Comparison of ENCODE assay signal across 35 cellular contexts in the genomic region with DNA sequence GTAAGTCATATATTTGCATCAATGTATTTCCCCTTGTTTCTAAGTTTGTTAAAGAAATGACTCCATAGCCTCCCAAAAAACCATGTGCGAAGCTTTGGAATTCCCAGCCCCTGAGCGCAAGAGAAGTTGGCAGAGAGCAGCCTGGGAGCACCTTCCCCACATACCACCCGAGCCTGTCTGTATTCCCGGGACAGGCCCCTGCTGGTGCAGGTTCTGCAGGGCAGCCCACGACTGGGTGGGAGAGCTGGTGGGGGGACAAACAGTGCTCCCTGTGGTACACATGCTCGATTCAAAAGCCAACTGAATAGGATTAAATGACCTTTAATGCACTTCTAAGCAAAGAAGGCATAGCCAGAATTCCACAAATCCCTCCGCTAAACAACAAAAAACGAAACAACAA.
"Had no signal": no experiment of that assay in that cellular context is flagged by ENCODE, and none has a peak within 500 bp of the region (broad histone marks: within the 10 kb centered on the region; RNA-seq: fewer than 3 reads in every experiment).

No MANE protein-coding gene starts in this region.

- H3K4me1 Mint-ChIP-seq: activated CD4-positive, alpha-beta T cell treated with anti-CD3 and anti-CD28 coated beads for 36 hours; activated CD4-positive, alpha-beta T cell treated with anti-CD3 and anti-CD28 coated beads, Interleukin-2, amount 10 ng/mL, durations not matched to agents 24 days and 14 days; activated CD8-positive, alpha-beta memory T cell treated with anti-CD3 and anti-CD28 coated beads, Interleukin-2, amount 10 ng/mL, durations not matched to agents 7 days and 5 days; activated naive CD4-positive, alpha-beta T cell treated with anti-CD3 and anti-CD28 coated beads, Interleukin-2, amount 50 U/mL, for 24 hours; central memory CD8-positive, alpha-beta T cell had no signal

- H3K9me3 ChIP-seq: adrenal gland, ascending aorta, breast epithelium, gastrocnemius medialis had no signal

- H3K4me3 ChIP-seq: adrenal gland, ascending aorta, breast epithelium, cardiac muscle cell, coronary artery, dorsolateral prefrontal cortex, esophagus muscularis mucosa, gastrocnemius medialis had no signal

- ATAC-seq: activated CD4-positive, alpha-beta T cell treated with anti-CD3 and anti-CD28 coated beads for 36 hours; activated CD8-positive, alpha-beta memory T cell treated with anti-CD3 and anti-CD28 coated beads, Interleukin-2, amount 10 ng/mL, durations not matched to agents 7 days and 5 days; activated CD8-positive, alpha-beta T cell treated with anti-CD3 and anti-CD28 coated beads, Interleukin-2, amount 10 ng/mL, durations not matched to agents 7 days and 5 days; activated naive CD8-positive, alpha-beta T cell treated with anti-CD3 and anti-CD28 coated beads, Interleukin-2, amount 50 U/mL, for 24 hours; foreskin keratinocyte; gastrocnemius medialis had no signal

- H3K27me3 ChIP-seq: adrenal gland, ascending aorta, breast epithelium, cardiac muscle cell, dorsolateral prefrontal cortex, foreskin keratinocyte, gastrocnemius medialis had no signal

- H3K4me3 Mint-ChIP-seq: activated CD4-positive, alpha-beta memory T cell treated with anti-CD3 and anti-CD28 coated beads for 36 hours; activated CD4-positive, alpha-beta T cell treated with anti-CD3 and anti-CD28 coated beads for 36 hours; activated CD4-positive, alpha-beta T cell treated with anti-CD3 and anti-CD28 coated beads, Interleukin-2, amount 10 ng/mL, durations not matched to agents 24 days and 14 days; activated CD8-positive, alpha-beta memory T cell treated with anti-CD3 and anti-CD28 coated beads, Interleukin-2, amount 10 ng/mL, durations not matched to agents 7 days and 5 days; activated CD8-positive, alpha-beta T cell treated with anti-CD3 and anti-CD28 coated beads, Interleukin-2, amount 10 ng/mL, durations not matched to agents 7 days and 5 days; activated naive CD4-positive, alpha-beta T cell treated with anti-CD3 and anti-CD28 coated beads for 36 hours; activated naive CD4-positive, alpha-beta T cell treated with anti-CD3 and anti-CD28 coated beads, Interleukin-2, amount 50 U/mL, for 24 hours; activated naive CD8-positive, alpha-beta T cell treated with anti-CD3 and anti-CD28 coated beads for 36 hours; activated naive CD8-positive, alpha-beta T cell treated with anti-CD3 and anti-CD28 coated beads, Interleukin-2, amount 50 U/mL, for 24 hours; activated T-helper 1 cell treated with anti-CD3 and anti-CD28 coated beads, Interleukin-12 subunit alpha, Interleukin-12 subunit beta, Interleukin-2, Interleukin-4 antibody, amounts not matched to agents 30 ng/mL and 10 ng/mL and 1 ng/mL, durations not matched to agents 14 hours and 24 hours and 36 hours; brain; central memory CD8-positive, alpha-beta T cell; dendritic cell treated with granulocyte-macrophage colony-stimulating factor and Interleukin-4, amounts not matched to agents 40 ng/mL and 50 ng/mL, for 4 days; endodermal cell had no signal

- H3K27ac ChIP-seq: adrenal gland, ascending aorta, breast epithelium, cardiac muscle cell, coronary artery, esophagus muscularis mucosa, foreskin keratinocyte, gastrocnemius medialis had no signal

- H3K4me1 ChIP-seq: ascending aorta, breast epithelium had no signal

- H3K36me3 Mint-ChIP-seq: activated CD4-positive, alpha-beta memory T cell treated with anti-CD3 and anti-CD28 coated beads for 36 hours; activated CD8-positive, alpha-beta memory T cell treated with anti-CD3 and anti-CD28 coated beads, Interleukin-2, amount 10 ng/mL, durations not matched to agents 7 days and 5 days; activated naive CD4-positive, alpha-beta T cell treated with anti-CD3 and anti-CD28 coated beads, Interleukin-2, amount 50 U/mL, for 24 hours; activated naive CD8-positive, alpha-beta T cell treated with anti-CD3 and anti-CD28 coated beads for 36 hours had no signal

- H3K9me3 Mint-ChIP-seq: activated CD4-positive, alpha-beta T cell treated with anti-CD3 and anti-CD28 coated beads, Interleukin-2, amount 10 ng/mL, durations not matched to agents 24 days and 14 days; activated naive CD4-positive, alpha-beta T cell treated with anti-CD3 and anti-CD28 coated beads, Interleukin-2, amount 50 U/mL, for 24 hours; activated T-helper 1 cell treated with anti-CD3 and anti-CD28 coated beads, Interleukin-12 subunit alpha, Interleukin-12 subunit beta, Interleukin-2, Interleukin-4 antibody, amounts not matched to agents 30 ng/mL and 10 ng/mL and 1 ng/mL, durations not matched to agents 14 hours and 24 hours and 36 hours; activated T-helper 2 cell treated with anti-CD3 and anti-CD28 coated beads, Interferon-gamma antibody, Interleukin-2, Interleukin-4, amounts not matched to agents 10 μg/mL and 5 μg/mL and 100 μg/mL, durations not matched to agents 14 hours and 24 hours and 36 hours; central memory CD8-positive, alpha-beta T cell; dendritic cell treated with granulocyte-macrophage colony-stimulating factor and Interleukin-4, amounts not matched to agents 40 ng/mL and 50 ng/mL, for 4 days had no signal

- H3K27ac Mint-ChIP-seq: activated CD4-positive, alpha-beta memory T cell treated with anti-CD3 and anti-CD28 coated beads for 36 hours; activated CD4-positive, alpha-beta T cell treated with anti-CD3 and anti-CD28 coated beads for 36 hours; activated CD4-positive, alpha-beta T cell treated with anti-CD3 and anti-CD28 coated beads, Interleukin-2, amount 10 ng/mL, durations not matched to agents 24 days and 14 days; activated CD8-positive, alpha-beta memory T cell treated with anti-CD3 and anti-CD28 coated beads, Interleukin-2, amount 10 ng/mL, durations not matched to agents 7 days and 5 days; activated CD8-positive, alpha-beta T cell treated with anti-CD3 and anti-CD28 coated beads, Interleukin-2, amount 10 ng/mL, durations not matched to agents 7 days and 5 days; activated naive CD4-positive, alpha-beta T cell treated with anti-CD3 and anti-CD28 coated beads for 36 hours; activated naive CD4-positive, alpha-beta T cell treated with anti-CD3 and anti-CD28 coated beads, Interleukin-2, amount 50 U/mL, for 24 hours; activated naive CD8-positive, alpha-beta T cell treated with anti-CD3 and anti-CD28 coated beads for 36 hours; activated naive CD8-positive, alpha-beta T cell treated with anti-CD3 and anti-CD28 coated beads, Interleukin-2, amount 50 U/mL, for 24 hours; activated T-helper 1 cell treated with anti-CD3 and anti-CD28 coated beads, Interleukin-12 subunit alpha, Interleukin-12 subunit beta, Interleukin-2, Interleukin-4 antibody, amounts not matched to agents 30 ng/mL and 10 ng/mL and 1 ng/mL, durations not matched to agents 14 hours and 24 hours and 36 hours; activated T-helper 2 cell treated with anti-CD3 and anti-CD28 coated beads, Interferon-gamma antibody, Interleukin-2, Interleukin-4, amounts not matched to agents 10 μg/mL and 5 μg/mL and 100 μg/mL, durations not matched to agents 14 hours and 24 hours and 36 hours; brain; dendritic cell treated with granulocyte-macrophage colony-stimulating factor and Interleukin-4, amounts not matched to agents 40 ng/mL and 50 ng/mL, for 4 days; endodermal cell had no signal

- H3K27me3 Mint-ChIP-seq: activated naive CD8-positive, alpha-beta T cell treated with anti-CD3 and anti-CD28 coated beads for 36 hours had no signal

- DNase-seq: activated CD4-positive, alpha-beta memory T cell treated with anti-CD3 and anti-CD28 coated beads for 36 hours; activated CD4-positive, alpha-beta T cell treated with anti-CD3 and anti-CD28 coated beads for 36 hours; activated CD4-positive, alpha-beta T cell treated with anti-CD3 and anti-CD28 coated beads, Interleukin-2, amount 10 ng/mL, durations not matched to agents 24 days and 14 days; activated CD4-positive, CD25-positive, alpha-beta regulatory T cell; activated CD4-positive, CD25-positive, alpha-beta regulatory T cell treated with anti-CD3 and anti-CD28 coated beads, Interleukin-2, amount 50 U/mL, for 72 hours; activated CD8-positive, alpha-beta memory T cell treated with anti-CD3 and anti-CD28 coated beads, Interleukin-2, amount 10 ng/mL, durations not matched to agents 7 days and 5 days; activated CD8-positive, alpha-beta memory T cell treated with anti-CD3 and anti-CD28 coated beads, Interleukin-2, amount 50 U/mL, for 4 hours; activated CD8-positive, alpha-beta T cell treated with anti-CD3 and anti-CD28 coated beads, Interleukin-2, amount 10 ng/mL, durations not matched to agents 7 days and 5 days; activated effector memory CD4-positive, alpha-beta T cell treated with anti-CD3 and anti-CD28 coated beads, Interleukin-2, amount 50 U/mL, for 16 hours; activated naive CD4-positive, alpha-beta T cell treated with anti-CD3 and anti-CD28 coated beads for 36 hours; activated naive CD8-positive, alpha-beta T cell treated with anti-CD3 and anti-CD28 coated beads for 36 hours; activated naive CD8-positive, alpha-beta T cell treated with anti-CD3 and anti-CD28 coated beads, Interleukin-2, amount 50 U/mL, for 24 hours; activated T-cell treated with anti-CD3 and anti-CD28 coated beads, Interleukin-2, amount 50 U/mL, for 1 hour; activated T-cell treated with anti-CD3 and anti-CD28 coated beads, Interleukin-2, amount 50 U/mL, for 48 hours; adrenal gland; amygdala; dorsolateral prefrontal cortex; effector memory CD4-positive, alpha-beta T cell; endodermal cell; erythroblast; foreskin keratinocyte; gastrocnemius medialis; glutamatergic neuron; T-helper 2 cell had no signal

- H3K36me3 ChIP-seq: adrenal gland, ascending aorta, breast epithelium, cardiac muscle cell had no signal
